1 cellular context compared by ENCODE assay signal in the genomic region with DNA sequence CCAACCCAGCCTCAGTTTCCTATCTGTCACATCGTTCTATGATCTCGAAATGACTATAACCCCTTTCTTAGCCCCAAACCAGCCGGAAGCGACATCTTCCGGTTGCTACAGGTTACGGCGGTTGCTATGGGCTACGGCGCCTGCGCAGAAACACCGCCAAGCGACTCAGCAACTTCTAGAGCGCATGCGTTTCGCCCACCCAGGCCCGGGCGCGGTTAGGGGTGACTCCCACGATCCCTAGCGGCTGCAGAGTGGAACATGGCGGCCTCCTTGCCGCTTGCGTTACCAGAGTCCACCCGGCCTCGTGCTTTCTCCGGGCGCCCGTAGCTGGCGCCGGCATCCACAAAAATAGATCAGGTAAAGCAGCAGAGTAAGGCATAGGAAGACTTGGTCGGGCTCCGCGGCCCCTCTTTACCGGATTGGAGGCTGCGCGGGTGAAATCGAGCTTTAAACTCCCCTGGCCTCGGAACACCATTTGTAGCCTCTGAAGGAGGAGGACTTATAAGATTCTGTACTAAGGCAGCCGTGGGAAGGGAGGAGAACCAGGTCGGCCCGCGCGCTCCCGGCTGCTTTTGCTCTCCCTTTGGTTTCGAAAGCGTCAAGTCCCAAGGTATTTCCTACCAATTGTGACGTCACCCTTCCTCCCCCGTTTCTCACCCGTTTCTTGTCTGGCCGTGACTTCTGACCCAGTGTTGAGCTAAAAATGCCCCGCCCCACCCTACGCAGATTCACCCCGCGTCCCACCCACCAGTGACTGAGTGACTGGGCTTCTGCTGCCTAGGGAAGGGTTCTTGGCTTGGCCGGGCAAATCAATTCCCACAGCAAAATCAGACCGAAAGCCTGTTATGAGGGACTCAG.
A peak's percentile ranks its signal among the peaks of the same experiment; 100 is the strongest.
TF ChIP-seq lines count a peak whose summit lies in the region.

No MANE protein-coding gene starts in this region.

TF ChIP-seq in K562, 482 proteins besides CTCF, POLR2A, EP300 and RAD21 (continued from another document and continues in another):
- TF ChIP-seq, protein P1, sequence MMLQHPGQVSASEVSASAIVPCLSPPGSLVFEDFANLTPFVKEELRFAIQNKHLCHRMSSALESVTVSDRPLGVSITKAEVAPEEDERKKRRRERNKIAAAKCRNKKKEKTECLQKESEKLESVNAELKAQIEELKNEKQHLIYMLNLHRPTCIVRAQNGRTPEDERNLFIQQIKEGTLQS (IDR thresholded peaks at IDR 0.05), result peak; percentile 98
- TF ChIP-seq, protein P1 (CRISPR knock-in tag; conservative IDR thresholded peaks at IDR 0.05), result no peak
- TF ChIP-seq BRF1 (IDR thresholded peaks at IDR 0.05; ENCODE audit: borderline replicate concordance, extremely low read depth, insufficient read length), result no peak
- TF ChIP-seq ZNF239 (CRISPR knock-in tag; IDR thresholded peaks at IDR 0.05), result no peak
- TF ChIP-seq ZNF3 (CRISPR knock-in tag; IDR thresholded peaks at IDR 0.05), result no peak
- peak; percentile 13 to 19; a peak in 1 of 4 replicates for TF ChIP-seq FOXK2 (conservative IDR thresholded peaks at IDR 0.05 in 1 of 2, IDR thresholded peaks at IDR 0.05 in 1 of 2; ENCODE audit: low read depth in 2 of 2)
- TF ChIP-seq, protein P2, sequence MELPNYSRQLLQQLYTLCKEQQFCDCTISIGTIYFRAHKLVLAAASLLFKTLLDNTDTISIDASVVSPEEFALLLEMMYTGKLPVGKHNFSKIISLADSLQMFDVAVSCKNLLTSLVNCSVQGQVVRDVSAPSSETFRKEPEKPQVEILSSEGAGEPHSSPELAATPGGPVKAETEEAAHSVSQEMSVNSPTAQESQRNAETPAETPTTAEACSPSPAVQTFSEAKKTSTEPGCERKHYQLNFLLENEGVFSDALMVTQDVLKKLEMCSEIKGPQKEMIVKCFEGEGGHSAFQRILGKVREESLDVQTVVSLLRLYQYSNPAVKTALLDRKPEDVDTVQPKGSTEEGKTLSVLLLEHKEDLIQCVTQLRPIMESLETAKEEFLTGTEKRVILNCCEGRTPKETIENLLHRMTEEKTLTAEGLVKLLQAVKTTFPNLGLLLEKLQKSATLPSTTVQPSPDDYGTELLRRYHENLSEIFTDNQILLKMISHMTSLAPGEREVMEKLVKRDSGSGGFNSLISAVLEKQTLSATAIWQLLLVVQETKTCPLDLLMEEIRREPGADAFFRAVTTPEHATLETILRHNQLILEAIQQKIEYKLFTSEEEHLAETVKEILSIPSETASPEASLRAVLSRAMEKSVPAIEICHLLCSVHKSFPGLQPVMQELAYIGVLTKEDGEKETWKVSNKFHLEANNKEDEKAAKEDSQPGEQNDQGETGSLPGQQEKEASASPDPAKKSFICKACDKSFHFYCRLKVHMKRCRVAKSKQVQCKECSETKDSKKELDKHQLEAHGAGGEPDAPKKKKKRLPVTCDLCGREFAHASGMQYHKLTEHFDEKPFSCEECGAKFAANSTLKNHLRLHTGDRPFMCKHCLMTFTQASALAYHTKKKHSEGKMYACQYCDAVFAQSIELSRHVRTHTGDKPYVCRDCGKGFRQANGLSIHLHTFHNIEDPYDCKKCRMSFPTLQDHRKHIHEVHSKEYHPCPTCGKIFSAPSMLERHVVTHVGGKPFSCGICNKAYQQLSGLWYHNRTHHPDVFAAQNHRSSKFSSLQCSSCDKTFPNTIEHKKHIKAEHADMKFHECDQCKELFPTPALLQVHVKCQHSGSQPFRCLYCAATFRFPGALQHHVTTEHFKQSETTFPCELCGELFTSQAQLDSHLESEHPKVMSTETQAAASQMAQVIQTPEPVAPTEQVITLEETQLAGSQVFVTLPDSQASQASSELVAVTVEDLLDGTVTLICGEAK (IDR thresholded peaks at IDR 0.05), result peak; percentile 60
- TF ChIP-seq, protein P2 (CRISPR knock-in tag; IDR thresholded peaks at IDR 0.05), result no peak
- no peak for TF ChIP-seq ZKSCAN8 (CRISPR knock-in tag; IDR thresholded peaks at IDR 0.05)
- peak; percentile 100 for TF ChIP-seq RFX1 (IDR thresholded peaks at IDR 0.05)
- TF ChIP-seq RBM34 (IDR thresholded peaks at IDR 0.05; ENCODE audit: borderline replicate concordance, insufficient read depth, low read length), result no peak
- TF ChIP-seq POLR2G (IDR thresholded peaks at IDR 0.05; ENCODE audit: low read depth, low read length), result peak; percentile 98
- TF ChIP-seq KDM4B (IDR thresholded peaks at IDR 0.05; ENCODE audit: borderline replicate concordance in 2 of 2, low read depth in 1 of 2), result no peak
- TF ChIP-seq ZBTB17 (CRISPR knock-in tag; IDR thresholded peaks at IDR 0.05), result no peak
- no peak for TF ChIP-seq SRSF7 (optimal IDR thresholded peaks at IDR 0.05; ENCODE audit: low read depth, low read length)
- TF ChIP-seq ELF1 (tag; IDR thresholded peaks at IDR 0.05), result peak; percentile 74; the same call in 1 of the 2 replicates
- TF ChIP-seq, protein P3, sequence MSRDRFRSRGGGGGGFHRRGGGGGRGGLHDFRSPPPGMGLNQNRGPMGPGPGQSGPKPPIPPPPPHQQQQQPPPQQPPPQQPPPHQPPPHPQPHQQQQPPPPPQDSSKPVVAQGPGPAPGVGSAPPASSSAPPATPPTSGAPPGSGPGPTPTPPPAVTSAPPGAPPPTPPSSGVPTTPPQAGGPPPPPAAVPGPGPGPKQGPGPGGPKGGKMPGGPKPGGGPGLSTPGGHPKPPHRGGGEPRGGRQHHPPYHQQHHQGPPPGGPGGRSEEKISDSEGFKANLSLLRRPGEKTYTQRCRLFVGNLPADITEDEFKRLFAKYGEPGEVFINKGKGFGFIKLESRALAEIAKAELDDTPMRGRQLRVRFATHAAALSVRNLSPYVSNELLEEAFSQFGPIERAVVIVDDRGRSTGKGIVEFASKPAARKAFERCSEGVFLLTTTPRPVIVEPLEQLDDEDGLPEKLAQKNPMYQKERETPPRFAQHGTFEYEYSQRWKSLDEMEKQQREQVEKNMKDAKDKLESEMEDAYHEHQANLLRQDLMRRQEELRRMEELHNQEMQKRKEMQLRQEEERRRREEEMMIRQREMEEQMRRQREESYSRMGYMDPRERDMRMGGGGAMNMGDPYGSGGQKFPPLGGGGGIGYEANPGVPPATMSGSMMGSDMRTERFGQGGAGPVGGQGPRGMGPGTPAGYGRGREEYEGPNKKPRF (IDR thresholded peaks at IDR 0.05; ENCODE audit: low read depth, low read length), result no peak
- TF ChIP-seq MYC (IDR thresholded peaks at IDR 0.05; ENCODE audit: low read depth, low read length), result peak; percentile 95
- TF ChIP-seq MYC (CRISPR knock-in tag; IDR thresholded peaks at IDR 0.05; ENCODE audit: borderline replicate concordance, low read depth), result peak; percentile 93
- TF ChIP-seq MAZ (CRISPR knock-in tag; conservative IDR thresholded peaks at IDR 0.05 in 1 of 2, IDR thresholded peaks at IDR 0.05 in 1 of 2), result peak; percentile 20 to 39; a peak in 2 of 4 replicates
- no peak for TF ChIP-seq ZNF408 (CRISPR knock-in tag; IDR thresholded peaks at IDR 0.05; ENCODE audit: low read depth)
- no peak for TF ChIP-seq ZNF12 (CRISPR knock-in tag; IDR thresholded peaks at IDR 0.05)
- no peak for TF ChIP-seq ZNF584 (CRISPR knock-in tag; IDR thresholded peaks at IDR 0.05; ENCODE audit: low read depth)
- TF ChIP-seq ZNF143 (CRISPR knock-in tag; IDR thresholded peaks at IDR 0.05), result peak; percentile 72
- TF ChIP-seq EGR1 (conservative IDR thresholded peaks at IDR 0.05), result peak; percentile 68
- no peak for TF ChIP-seq MCM5 (IDR thresholded peaks at IDR 0.05; ENCODE audit: low read depth)
- TF ChIP-seq EHMT2 (IDR thresholded peaks at IDR 0.05), result no peak
- TF ChIP-seq TOE1 (IDR thresholded peaks at IDR 0.05; ENCODE audit: borderline replicate concordance), result peak; percentile 49; the same call in 1 of the 2 replicates
- TF ChIP-seq TOE1 (CRISPR knock-in tag; IDR thresholded peaks at IDR 0.05; ENCODE audit: borderline replicate concordance, low read depth), result 0 out of 2 replicates have a peak, but pooled peaks have one; percentile 20
- no peak for TF ChIP-seq RAD51 (IDR thresholded peaks at IDR 0.05; ENCODE audit: borderline replicate concordance, low read depth)
- TF ChIP-seq, protein P4, sequence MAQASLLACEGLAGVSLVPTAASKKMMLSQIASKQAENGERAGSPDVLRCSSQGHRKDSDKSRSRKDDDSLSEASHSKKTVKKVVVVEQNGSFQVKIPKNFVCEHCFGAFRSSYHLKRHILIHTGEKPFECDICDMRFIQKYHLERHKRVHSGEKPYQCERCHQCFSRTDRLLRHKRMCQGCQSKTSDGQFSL (CRISPR knock-in tag; IDR thresholded peaks at IDR 0.05), result no peak
- TF ChIP-seq, protein P4 (tag; IDR thresholded peaks at IDR 0.05), result no peak
- TF ChIP-seq, protein P5, sequence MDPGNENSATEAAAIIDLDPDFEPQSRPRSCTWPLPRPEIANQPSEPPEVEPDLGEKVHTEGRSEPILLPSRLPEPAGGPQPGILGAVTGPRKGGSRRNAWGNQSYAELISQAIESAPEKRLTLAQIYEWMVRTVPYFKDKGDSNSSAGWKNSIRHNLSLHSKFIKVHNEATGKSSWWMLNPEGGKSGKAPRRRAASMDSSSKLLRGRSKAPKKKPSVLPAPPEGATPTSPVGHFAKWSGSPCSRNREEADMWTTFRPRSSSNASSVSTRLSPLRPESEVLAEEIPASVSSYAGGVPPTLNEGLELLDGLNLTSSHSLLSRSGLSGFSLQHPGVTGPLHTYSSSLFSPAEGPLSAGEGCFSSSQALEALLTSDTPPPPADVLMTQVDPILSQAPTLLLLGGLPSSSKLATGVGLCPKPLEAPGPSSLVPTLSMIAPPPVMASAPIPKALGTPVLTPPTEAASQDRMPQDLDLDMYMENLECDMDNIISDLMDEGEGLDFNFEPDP (CRISPR knock-in tag; IDR thresholded peaks at IDR 0.05), result no peak
- no peak for TF ChIP-seq ZBTB8A (IDR thresholded peaks at IDR 0.05; ENCODE audit: partially characterized antibody)
- no peak for TF ChIP-seq NR1H2 (CRISPR knock-in tag; IDR thresholded peaks at IDR 0.05)
- TF ChIP-seq, protein P6, sequence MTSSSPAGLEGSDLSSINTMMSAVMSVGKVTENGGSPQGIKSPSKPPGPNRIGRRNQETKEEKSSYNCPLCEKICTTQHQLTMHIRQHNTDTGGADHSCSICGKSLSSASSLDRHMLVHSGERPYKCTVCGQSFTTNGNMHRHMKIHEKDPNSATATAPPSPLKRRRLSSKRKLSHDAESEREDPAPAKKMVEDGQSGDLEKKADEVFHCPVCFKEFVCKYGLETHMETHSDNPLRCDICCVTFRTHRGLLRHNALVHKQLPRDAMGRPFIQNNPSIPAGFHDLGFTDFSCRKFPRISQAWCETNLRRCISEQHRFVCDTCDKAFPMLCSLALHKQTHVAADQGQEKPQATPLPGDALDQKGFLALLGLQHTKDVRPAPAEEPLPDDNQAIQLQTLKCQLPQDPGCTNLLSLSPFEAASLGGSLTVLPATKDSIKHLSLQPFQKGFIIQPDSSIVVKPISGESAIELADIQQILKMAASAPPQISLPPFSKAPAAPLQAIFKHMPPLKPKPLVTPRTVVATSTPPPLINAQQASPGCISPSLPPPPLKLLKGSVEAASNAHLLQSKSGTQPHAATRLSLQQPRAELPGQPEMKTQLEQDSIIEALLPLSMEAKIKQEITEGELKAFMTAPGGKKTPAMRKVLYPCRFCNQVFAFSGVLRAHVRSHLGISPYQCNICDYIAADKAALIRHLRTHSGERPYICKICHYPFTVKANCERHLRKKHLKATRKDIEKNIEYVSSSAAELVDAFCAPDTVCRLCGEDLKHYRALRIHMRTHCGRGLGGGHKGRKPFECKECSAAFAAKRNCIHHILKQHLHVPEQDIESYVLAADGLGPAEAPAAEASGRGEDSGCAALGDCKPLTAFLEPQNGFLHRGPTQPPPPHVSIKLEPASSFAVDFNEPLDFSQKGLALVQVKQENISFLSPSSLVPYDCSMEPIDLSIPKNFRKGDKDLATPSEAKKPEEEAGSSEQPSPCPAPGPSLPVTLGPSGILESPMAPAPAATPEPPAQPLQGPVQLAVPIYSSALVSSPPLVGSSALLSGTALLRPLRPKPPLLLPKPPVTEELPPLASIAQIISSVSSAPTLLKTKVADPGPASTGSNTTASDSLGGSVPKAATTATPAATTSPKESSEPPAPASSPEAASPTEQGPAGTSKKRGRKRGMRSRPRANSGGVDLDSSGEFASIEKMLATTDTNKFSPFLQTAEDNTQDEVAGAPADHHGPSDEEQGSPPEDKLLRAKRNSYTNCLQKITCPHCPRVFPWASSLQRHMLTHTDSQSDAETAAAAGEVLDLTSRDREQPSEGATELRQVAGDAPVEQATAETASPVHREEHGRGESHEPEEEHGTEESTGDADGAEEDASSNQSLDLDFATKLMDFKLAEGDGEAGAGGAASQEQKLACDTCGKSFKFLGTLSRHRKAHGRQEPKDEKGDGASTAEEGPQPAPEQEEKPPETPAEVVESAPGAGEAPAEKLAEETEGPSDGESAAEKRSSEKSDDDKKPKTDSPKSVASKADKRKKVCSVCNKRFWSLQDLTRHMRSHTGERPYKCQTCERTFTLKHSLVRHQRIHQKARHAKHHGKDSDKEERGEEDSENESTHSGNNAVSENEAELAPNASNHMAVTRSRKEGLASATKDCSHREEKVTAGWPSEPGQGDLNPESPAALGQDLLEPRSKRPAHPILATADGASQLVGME (CRISPR knock-in tag; IDR thresholded peaks at IDR 0.05), result no peak
